Comparison of ENCODE assay signal across 25 cellular contexts in the genomic region with DNA sequence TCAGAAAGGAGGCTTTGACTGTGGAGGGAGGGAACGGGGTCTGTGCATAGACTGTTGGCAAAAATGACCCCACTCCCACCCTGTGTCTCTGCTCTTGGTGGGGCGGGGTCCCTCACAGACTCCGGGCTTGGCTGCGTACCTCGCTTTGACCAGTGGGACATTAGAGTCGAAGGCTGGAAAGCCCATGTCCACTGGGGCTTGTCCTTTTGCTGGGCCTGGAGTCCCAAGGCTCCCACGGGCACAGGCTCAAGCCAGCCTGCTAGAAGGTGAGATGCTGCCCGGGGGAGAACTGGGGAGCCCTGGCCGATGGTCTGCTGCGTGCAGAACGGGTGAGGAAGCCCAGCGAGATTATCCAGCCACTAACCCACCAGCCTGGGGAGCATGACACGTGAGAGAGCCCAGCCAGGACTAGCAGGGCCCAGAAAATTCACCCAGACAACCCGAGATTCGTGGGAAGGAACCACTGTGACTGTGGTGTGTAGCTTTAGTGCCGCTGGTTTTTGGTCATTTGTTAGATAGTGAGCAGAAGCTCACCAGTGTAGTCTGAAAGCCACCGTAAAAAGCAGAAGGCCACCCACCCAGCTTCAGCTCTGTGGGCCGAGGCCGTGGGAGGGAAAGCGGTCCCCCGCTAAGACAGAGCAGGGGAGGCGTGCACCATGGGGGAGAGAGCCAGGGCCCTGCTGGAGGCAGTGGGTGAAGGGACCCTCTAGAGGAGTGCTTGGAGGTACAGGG.
"Had no signal": no experiment of that assay in that cellular context is flagged by ENCODE, and none has a peak within 500 bp of the region (broad histone marks: within the 10 kb centered on the region; RNA-seq: fewer than 3 reads in every experiment).

No MANE protein-coding gene starts in this region.

- H3K27me3 ChIP-seq: pancreas had no signal

- H3K4me1 Mint-ChIP-seq: stimulated activated effector memory CD8-positive, alpha-beta T cell treated with anti-CD3 and anti-CD28 coated beads, Interleukin-12 subunit alpha, Interleukin-12 subunit beta, amount 100 ng/mL, for 72 hours had no signal

- ATAC-seq: left cardiac atrium; left lobe of liver; mucosa of descending colon; naive thymus-derived CD4-positive, alpha-beta T cell; pancreas; sciatic nerve; stimulated activated effector memory CD8-positive, alpha-beta T cell treated with anti-CD3 and anti-CD28 coated beads, Interleukin-12 subunit alpha, Interleukin-12 subunit beta, amount 100 ng/mL, for 72 hours; upper lobe of right lung had no signal

- H3K9me3 ChIP-seq: mucosa of descending colon, pancreas, prostate gland, suprapubic skin, thoracic aorta, tibial artery, upper lobe of right lung had no signal

- FAIRE-seq: keratinocyte, pancreas, urothelium cell line had no signal

- H3K4me3 Mint-ChIP-seq: memory B cell; naive thymus-derived CD4-positive, alpha-beta T cell; natural killer cell treated with Interleukin-12 subunit alpha and Interleukin-12 subunit beta and Interleukin-15 and Interleukin-18, amount 100 ng/mL, for 72 hours; stimulated activated effector memory CD8-positive, alpha-beta T cell treated with anti-CD3 and anti-CD28 coated beads, Interleukin-12 subunit alpha, Interleukin-12 subunit beta, amount 100 ng/mL, for 72 hours; stimulated activated naive CD8-positive, alpha-beta T cell treated with anti-CD3 and anti-CD28 coated beads, Interleukin-15, Interleukin-2, amounts not matched to agents 100 ng/mL and 50 ng/mL, for 24 hours had no signal

- DNase-seq: hippocampal formation; kidney glomerular epithelial cell; left cardiac atrium; midbrain; naive thymus-derived CD4-positive, alpha-beta T cell; pancreas; right cardiac atrium; stimulated activated CD4-positive, alpha-beta T cell treated with anti-CD3 and anti-CD28 coated beads, Interleukin-4, amount 100 ng/mL, for 24 hours; stimulated activated naive CD4-positive, alpha-beta T cell; tibial artery; trophoblast cell; upper lobe of right lung had no signal

- H3K4me3 ChIP-seq: mucosa of descending colon, pancreas, prostate gland, skin epidermis, suprapubic skin, thoracic aorta, tibial artery, upper lobe of right lung had no signal

- H3K9me3 Mint-ChIP-seq: memory B cell; natural killer cell treated with Interleukin-12 subunit alpha and Interleukin-12 subunit beta and Interleukin-15 and Interleukin-18, amount 100 ng/mL, for 72 hours; stimulated activated effector memory CD8-positive, alpha-beta T cell treated with anti-CD3 and anti-CD28 coated beads, Interleukin-12 subunit alpha, Interleukin-12 subunit beta, amount 100 ng/mL, for 72 hours; stimulated activated naive CD8-positive, alpha-beta T cell treated with anti-CD3 and anti-CD28 coated beads, Interleukin-15, Interleukin-2, amounts not matched to agents 100 ng/mL and 50 ng/mL, for 24 hours had no signal

- H3K27ac ChIP-seq: pancreas, prostate gland, skin epidermis, suprapubic skin, thoracic aorta, tibial artery, upper lobe of right lung had no signal

- H3K36me3 Mint-ChIP-seq: memory B cell; naive thymus-derived CD4-positive, alpha-beta T cell; natural killer cell treated with Interleukin-12 subunit alpha and Interleukin-12 subunit beta and Interleukin-15 and Interleukin-18, amount 100 ng/mL, for 72 hours; stimulated activated effector memory CD8-positive, alpha-beta T cell treated with anti-CD3 and anti-CD28 coated beads, Interleukin-12 subunit alpha, Interleukin-12 subunit beta, amount 100 ng/mL, for 72 hours had no signal

- H3K27ac Mint-ChIP-seq: memory B cell; natural killer cell treated with Interleukin-12 subunit alpha and Interleukin-12 subunit beta and Interleukin-15 and Interleukin-18, amount 100 ng/mL, for 72 hours; stimulated activated effector memory CD8-positive, alpha-beta T cell treated with anti-CD3 and anti-CD28 coated beads, Interleukin-12 subunit alpha, Interleukin-12 subunit beta, amount 100 ng/mL, for 72 hours; stimulated activated naive CD8-positive, alpha-beta T cell treated with anti-CD3 and anti-CD28 coated beads, Interleukin-15, Interleukin-2, amounts not matched to agents 100 ng/mL and 50 ng/mL, for 24 hours had no signal

- H3K36me3 ChIP-seq: pancreas, prostate gland, suprapubic skin, thoracic aorta, tibial artery, upper lobe of right lung had no signal

- H3K4me1 ChIP-seq: pancreas, prostate gland, suprapubic skin, tibial artery, upper lobe of right lung had no signal
